ENCODE assay signal across 15 cellular contexts in genomic region chr14:54791001-54791400, GRCh38.
A peak's percentile ranks its signal among the peaks of the same experiment; 100 is the strongest.
DNase-seq lines count a peak whose midpoint lies in the region; ATAC-seq, FAIRE-seq and TF ChIP-seq lines count a peak whose summit lies in the region.
"Had no signal": no experiment of that assay in that cellular context is flagged by ENCODE, and none has a peak within 500 bp of the region (broad histone marks: within the 10 kb centered on the region; RNA-seq: fewer than 3 reads in every experiment).

No MANE protein-coding gene starts in this region.

- peaks cover 82% of the 10 kb centered on the region for H3K36me3 ChIP-seq in Karpas-422 (ENCODE audit: insufficient read depth, low read length)
- no peaks in the 10 kb centered on the region for H3K36me3 ChIP-seq in K562 (ENCODE audit: control insufficient read depth, insufficient read depth, low read length)
- H3K36me3 ChIP-seq in HepG2 (replicated peaks in 1 of 2; ENCODE audit: control insufficient read depth in 1 of 2, insufficient read depth in 2 of 2, low read length in 2 of 2), result peaks cover 27 to 51% of the 10 kb centered on the region in 2 experiments
- peaks cover 44 to 51% of the 10 kb centered on the region in 2 donors for H3K36me3 ChIP-seq in ascending aorta
- peaks cover 8 to 38% of the 10 kb centered on the region in 2 donors for H3K36me3 ChIP-seq in neuronal stem cell (replicated peaks in 1 of 2; ENCODE audit: control insufficient read depth in 2 of 2, insufficient read depth in 2 of 2, low read length in 2 of 2)

- TF ChIP-seq EP300 in K562 (IDR thresholded peaks at IDR 0.05; ENCODE audit: low read length) (no peak), HepG2 (IDR thresholded peaks at IDR 0.05; ENCODE audit: low read depth in 2 of 2, low read length in 2 of 2) (no peak), HepG2 (CRISPR knock-in tag; IDR thresholded peaks at IDR 0.05; ENCODE audit: borderline replicate concordance) (no peak)

- H3K9me2 ChIP-seq in Karpas-422 (replicated peaks; ENCODE audit: insufficient read depth, low read length), result no peaks in the 10 kb centered on the region

- no peak overlapping the region for H2BK120ac ChIP-seq in neuronal stem cell (ENCODE audit: low read depth, low read length)

- H4K20me1 ChIP-seq in Karpas-422 (ENCODE audit: insufficient read depth, low read depth, low read length) (no peaks in the 10 kb centered on the region), K562 (replicated peaks; ENCODE audit: control insufficient read depth, insufficient read depth, low read length) (no peaks in the 10 kb centered on the region), HepG2 (ENCODE audit: insufficient read depth, low read length) (no peaks in the 10 kb centered on the region)
- H4K20me1 ChIP-seq: BLaER1 had no signal

- TF ChIP-seq RAD21 in K562 (CRISPR knock-in tag; conservative IDR thresholded peaks at IDR 0.05 in 1 of 2, IDR thresholded peaks at IDR 0.05 in 1 of 2) (no peak), HepG2 (CRISPR knock-in tag; IDR thresholded peaks at IDR 0.05) (no peak)

- no TSS peak for BruUV-seq in K562 (replicated peaks; lab: Mats Ljungman, UMichigan)
- BruUV-seq in HepG2 (replicated peaks; lab: Mats Ljungman, UMichigan), result no TSS peak

- H2AFZ ChIP-seq in Karpas-422 (ENCODE audit: low read length) (no peak overlapping the region), K562 (ENCODE audit: low read depth, low read length) (no peak overlapping the region), HepG2 (ENCODE audit: low read length) (no peak overlapping the region), neuronal stem cell (ENCODE audit: low read length) (no peak overlapping the region)
- H2AFZ ChIP-seq: GM23248 had no signal

- no peak overlapping the region for H4K91ac ChIP-seq in neuronal stem cell (ENCODE audit: low read depth, low read length, poor library complexity)

- H3K18ac ChIP-seq in neuronal stem cell (ENCODE audit: low read length), result no peak overlapping the region

- no peak overlapping the region for H2BK15ac ChIP-seq in neuronal stem cell (ENCODE audit: low read length)

- H3K79me2 ChIP-seq in Karpas-422 (ENCODE audit: low read length) (peaks cover 15% of the 10 kb centered on the region), K562 (ENCODE audit: control insufficient read depth, insufficient read depth, low read length) (no peaks in the 10 kb centered on the region), HepG2 (ENCODE audit: insufficient read depth, low read length) (no peaks in the 10 kb centered on the region)

- no peak for TF ChIP-seq CTCF in K562 (IDR thresholded peaks at IDR 0.05 in 2 of 3, conservative IDR thresholded peaks at IDR 0.05 in 1 of 3; ENCODE audit: insufficient read depth in 2 of 3, low read depth in 1 of 3, low read length in 3 of 3)
- TF ChIP-seq CTCF in HepG2 (CRISPR knock-in tag; IDR thresholded peaks at IDR 0.05), result no peak
- no peak for TF ChIP-seq CTCF in ascending aorta (IDR thresholded peaks at IDR 0.05)

- H3K4me1 ChIP-seq in Karpas-422 (ENCODE audit: low read length) (peaks cover 64% of the 10 kb centered on the region), K562 (replicated peaks in 1 of 2; ENCODE audit: control insufficient read depth in 2 of 2, insufficient read depth in 2 of 2, low read length in 2 of 2) (no peaks in the 10 kb centered on the region), HepG2 (ENCODE audit: insufficient read depth, low read length) (peaks cover 17% of the 10 kb centered on the region), ascending aorta (no peaks in the 10 kb centered on the region), neuronal stem cell (ENCODE audit: control insufficient read depth in 2 of 2, insufficient read depth in 1 of 2, low read depth in 1 of 2, low read length in 2 of 2) (peaks cover 5 to 22% of the 10 kb centered on the region in 2 donors)
- H3K4me1 ChIP-seq: A549, HAP-1 had no signal

- no peak overlapping the region for H2BK12ac ChIP-seq in neuronal stem cell (ENCODE audit: low read length)

- DNase-seq in Karpas-422 (no peak), K562 (ENCODE audit: extremely low read depth in 1 of 4, low spot score in 3 of 4) (no peak), HepG2 (ENCODE audit: low spot score) (no peak), ascending aorta (ENCODE audit: low spot score in 2 of 2) (no peak), neuronal stem cell (ENCODE audit: low spot score) (no peak)
- DNase-seq: CD4-positive, alpha-beta memory T cell; DMS53; DND-41; EL; GM23248 had no signal

- H4K8ac ChIP-seq in neuronal stem cell (ENCODE audit: low read depth, low read length), result no peak overlapping the region

- ATAC-seq in K562, result no peak
- ATAC-seq in HepG2, result no peak
- ATAC-seq in GM18519 (IDR thresholded peaks at IDR 0.05; ENCODE audit: low FRiP score, unreplicated experiment), result no peak
- ATAC-seq: A549 had no signal

- intact Hi-C loops in K562 (cut with micrococcal nuclease), result no loop called here
- intact Hi-C loops in HepG2 (cut with micrococcal nuclease; ENCODE audit: unreplicated experiment), result no loop called here
- intact Hi-C loops in ascending aorta (cut with DNase I), result no loop called here

- H3K9ac ChIP-seq in Karpas-422 (ENCODE audit: low read length) (no peak overlapping the region; the same call in 1 of the 2 replicates), K562 (ENCODE audit: insufficient read depth in 1 of 2, low read depth in 2 of 2, low read length in 2 of 2) (no peak overlapping the region), HepG2 (ENCODE audit: insufficient read depth, low read depth, low read length) (no peak overlapping the region), neuronal stem cell (ENCODE audit: low read depth, low read length, poor library complexity) (no peak overlapping the region)
- H3K9ac ChIP-seq: BLaER1, GM23248 had no signal

- no peak overlapping the region for H3K4me3 ChIP-seq in Karpas-422 (ENCODE audit: low read length)
- no peak overlapping the region for H3K4me3 ChIP-seq in K562
- H3K4me3 ChIP-seq in HepG2 (replicated peaks in 1 of 3; ENCODE audit: insufficient read depth in 1 of 3, low read depth in 2 of 3, low read length in 3 of 3), result no peak overlapping the region
- no peak overlapping the region for H3K4me3 ChIP-seq in ascending aorta
- H3K4me3 ChIP-seq in neuronal stem cell (ENCODE audit: low read length in 2 of 2), result no peak overlapping the region
- H3K4me3 ChIP-seq: A549, BLaER1, GM23248, HAP-1 had no signal

- CTCF ChIA-PET in K562 (lab: Yijun Ruan, JAX; ENCODE audit: low intra/inter-chr PET ratio) (no interaction called here), HepG2 (lab: Yijun Ruan, JAX; ENCODE audit: low intra/inter-chr PET ratio, low total read pairs) (no interaction called here)

- WGBS in K562 (ENCODE audit: insufficient coverage, low coverage, missing lambda C conversion rate), result 84% methylated on average over 3 of the region's 4 CpGs
- 87% methylated on average over 4 of the region's 4 CpGs for WGBS in HepG2 (ENCODE audit: low lambda C conversion rate)
- WGBS in neuronal stem cell (ENCODE audit: extremely low coverage in 2 of 2, insufficient read length in 2 of 2, insufficient replicate concordance in 1 of 2), 2 donors, result no CpG with 5 or more reads among the region's 4 CpGs

- H3K14ac ChIP-seq in neuronal stem cell (ENCODE audit: low read length), result no peak overlapping the region

- H3K79me1 ChIP-seq in neuronal stem cell (ENCODE audit: low read depth, low read length), result peaks cover 2% of the 10 kb centered on the region

- H3K9me1 ChIP-seq in K562 (ENCODE audit: control insufficient read depth, insufficient read depth, low read length), result no peaks in the 10 kb centered on the region

- H3K23ac ChIP-seq in neuronal stem cell (ENCODE audit: low read depth, low read length, poor library complexity), result no peak overlapping the region

- no peak for FAIRE-seq in K562 (lab: Jason Lieb, UNC)
- FAIRE-seq in HepG2 (lab: Jason Lieb, UNC), result no peak
- FAIRE-seq: A549, GM12891 had no signal

- H3K9me3 ChIP-seq in Karpas-422 (ENCODE audit: low read length), result peaks cover 6% of the 10 kb centered on the region
- H3K9me3 ChIP-seq in K562 (replicated peaks; ENCODE audit: control insufficient read depth, insufficient read depth, low read depth, low read length), result 0 out of 2 replicates have a peak, but pooled peaks cover 2% of the 10 kb centered on the region
- peaks cover 9% of the 10 kb centered on the region; the same call in 1 of the 2 replicates for H3K9me3 ChIP-seq in HepG2 (ENCODE audit: low read length)
- no peaks in the 10 kb centered on the region for H3K9me3 ChIP-seq in ascending aorta
- H3K9me3 ChIP-seq in neuronal stem cell (replicated peaks in 1 of 2; ENCODE audit: control insufficient read depth in 2 of 2, insufficient read depth in 1 of 2, low read depth in 1 of 2, low read length in 2 of 2), result peaks cover 8 to 9% of the 10 kb centered on the region in 2 donors
- H3K9me3 ChIP-seq: HAP-1 had no signal

- no peak for TF ChIP-seq POLR2A in K562 (conservative IDR thresholded peaks at IDR 0.05)
- no peak for TF ChIP-seq POLR2A in HepG2 (IDR thresholded peaks at IDR 0.05; ENCODE audit: insufficient read depth in 1 of 2, low read depth in 2 of 2, low read length in 2 of 2)

- H3K27ac ChIP-seq in Karpas-422 (ENCODE audit: low read length), result peak overlapping the region; percentile 97
- no peak overlapping the region for H3K27ac ChIP-seq in K562 (ENCODE audit: extremely low read depth, low read depth, low read length)
- no peak overlapping the region for H3K27ac ChIP-seq in HepG2 (ENCODE audit: extremely low read length, insufficient read depth, low read length)
- H3K27ac ChIP-seq in ascending aorta, result no peak overlapping the region
- H3K27ac ChIP-seq in neuronal stem cell (replicated peaks; ENCODE audit: low read length), result no peak overlapping the region
- H3K27ac ChIP-seq: A549, BLaER1, GM23248 had no signal

- no peak overlapping the region for H3K4ac ChIP-seq in neuronal stem cell (ENCODE audit: low read length)

- no peak overlapping the region for H2AK5ac ChIP-seq in neuronal stem cell (ENCODE audit: low read depth, low read length)

- in situ Hi-C loops in K562 (cut with MboI) (loop anchor here (25.0 kb wide), 1 partner anchor 1254 kb away; no protein-coding TSS in a partner anchor), HepG2 (cut with HindIII; ENCODE audit: extremely low pct_ligation_motif_present, low pct_unique_long_range_greater_than_20kb) (no loop called here)

- POLR2A ChIA-PET in K562 (lab: Yijun Ruan, JAX) (interaction anchor here (0.6 kb wide), 1 partner anchor 8 kb away, joined by 3 read pairs; no protein-coding TSS in a partner anchor), HepG2 (lab: Yijun Ruan, JAX) (no interaction called here)

- H3K4me2 ChIP-seq in Karpas-422 (ENCODE audit: low read depth, low read length, poor library complexity, severe bottlenecking) (peak overlapping the region; percentile 21), K562 (ENCODE audit: insufficient read depth, low read length) (no peak overlapping the region), HepG2 (ENCODE audit: low read depth, low read length) (no peak overlapping the region), neuronal stem cell (ENCODE audit: insufficient read depth, low read length, poor library complexity, severe bottlenecking) (no peak overlapping the region)
- H3K4me2 ChIP-seq: A549, BLaER1 had no signal

- H3K27me3 ChIP-seq in Karpas-422 (ENCODE audit: low read length) (no peaks in the 10 kb centered on the region), K562 (ENCODE audit: control insufficient read depth in 2 of 2, insufficient read depth in 2 of 2, low read length in 2 of 2) (no peaks in the 10 kb centered on the region), HepG2 (ENCODE audit: control insufficient read depth in 1 of 2, insufficient read depth in 2 of 2, low read length in 2 of 2) (no peaks in the 10 kb centered on the region), ascending aorta (no peaks in the 10 kb centered on the region), neuronal stem cell (ENCODE audit: control insufficient read depth in 3 of 3, insufficient read depth in 3 of 3, low read depth in 1 of 3, low read length in 3 of 3) (no peaks in the 10 kb centered on the region)
- H3K27me3 ChIP-seq: BLaER1 had no signal

- H2BK5ac ChIP-seq in neuronal stem cell (ENCODE audit: low read length), result no peak overlapping the region
